ENCODE assay signal across 8 cellular contexts in the genomic region with DNA sequence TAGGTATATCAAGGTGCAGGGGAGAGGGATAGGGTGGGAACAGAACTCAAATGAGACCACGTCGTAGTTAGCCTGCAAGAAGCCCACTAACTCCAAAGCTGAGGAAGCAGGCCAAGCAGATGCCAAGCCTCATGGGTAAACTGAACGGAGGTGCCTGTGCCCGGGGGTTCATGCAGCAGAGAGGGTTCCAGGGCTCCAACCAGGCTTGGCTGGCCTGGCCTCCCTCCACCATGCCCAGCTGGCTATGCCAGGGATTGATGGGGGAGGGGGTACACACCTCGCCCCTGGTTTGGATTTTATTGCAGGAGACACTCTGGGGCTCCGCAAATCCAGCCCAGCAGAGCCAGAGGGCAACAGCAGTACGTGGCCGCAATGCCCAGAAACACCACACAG. TPM values are rescaled to one million over a fixed set of nuclear protein-coding genes. Genes with fewer than 3 reads are reported as not detected.
A peak's percentile ranks its signal among the peaks of the same experiment; 100 is the strongest.
DNase-seq lines count a peak whose midpoint lies in the region; ATAC-seq lines count a peak whose summit lies in the region.
"Had no signal": no experiment of that assay in that cellular context is flagged by ENCODE, and none has a peak within 500 bp of the region (broad histone marks: within the 10 kb centered on the region; RNA-seq: fewer than 3 reads in every experiment).

No MANE protein-coding gene starts in this region.

- H3K4me3 Mint-ChIP-seq in effector memory CD8-positive, alpha-beta T cell = peak overlapping the region; percentile 51 to 65
- H3K4me3 Mint-ChIP-seq: nephron progenitor cell had no signal

- H3K9me3 Mint-ChIP-seq in effector memory CD8-positive, alpha-beta T cell = no peaks in the 10 kb centered on the region
- H3K9me3 Mint-ChIP-seq: nephron progenitor cell had no signal

- DNase-seq in M059J (ENCODE audit: low read depth) (peak; percentile 41), cerebellar nuclear complex (lab: John Stamatoyannopoulos, UW) (no peak), globus pallidus (ENCODE audit: low spot score) (no peak), putamen (ENCODE audit: low spot score) (no peak)
- DNase-seq in effector memory CD8-positive, alpha-beta T cell = no peak
- DNase-seq: DND-41, nephron progenitor cell had no signal

- no peak for ATAC-seq in effector memory CD8-positive, alpha-beta T cell (replicated peaks)

- H3K27ac Mint-ChIP-seq in effector memory CD8-positive, alpha-beta T cell = peak overlapping the region in 1 of 2 donors; percentile 32
- H3K27ac Mint-ChIP-seq: nephron progenitor cell had no signal

- H3K36me3 ChIP-seq in rectal smooth muscle tissue (ENCODE audit: control insufficient read depth, insufficient read depth, low read length) = no peaks in the 10 kb centered on the region

- H3K9ac ChIP-seq in rectal smooth muscle tissue (ENCODE audit: low read length) = no peak overlapping the region

- H3K4me1 Mint-ChIP-seq in effector memory CD8-positive, alpha-beta T cell (ENCODE audit: low read depth in 2 of 2) = peaks cover 71 to 81% of the 10 kb centered on the region in 2 donors

- H3K4me1 ChIP-seq in rectal smooth muscle tissue (ENCODE audit: control insufficient read depth, insufficient read depth, low read length) = peaks cover 50% of the 10 kb centered on the region

- H3K27me3 ChIP-seq in rectal smooth muscle tissue (ENCODE audit: control insufficient read depth, insufficient read depth, low read length) = no peaks in the 10 kb centered on the region

- H3K4me3 ChIP-seq in rectal smooth muscle tissue (ENCODE audit: low read length) = no peak overlapping the region

- H3K27me3 Mint-ChIP-seq in effector memory CD8-positive, alpha-beta T cell = no peaks in the 10 kb centered on the region

- peaks cover 40% of the 10 kb centered on the region for H3K36me3 Mint-ChIP-seq in effector memory CD8-positive, alpha-beta T cell (ENCODE audit: insufficient read depth)

- peak overlapping the region; percentile 1 for H3K27ac ChIP-seq in rectal smooth muscle tissue (ENCODE audit: low read depth, low read length)

RNA-seq across cellular contexts. Expression of a gene that starts 27.3 kb away (rescaled TPM):
- 77.5 and 110 TPM in 2 replicates for total RNA-seq in M059J (2014; rRNA removed; shearing (Covaris generic))

RNA-seq across cellular contexts. Expression of a gene that starts 37.3 kb away (rescaled TPM):
- 1,663 and 2,281 TPM in 2 replicates for total RNA-seq in M059J (2014; rRNA removed; shearing (Covaris generic))

RNA-seq across cellular contexts. Expression of a gene that starts 43.7 kb away (rescaled TPM):
- 29.3 and 61.8 TPM in 2 replicates for total RNA-seq in M059J (2014; rRNA removed; shearing (Covaris generic))

RNA-seq across cellular contexts. Expression of a gene that starts 53.5 kb away (rescaled TPM):
- under 0.01 TPM in 1 of 2 replicates, not detected in the other for total RNA-seq in M059J (2014; rRNA removed; shearing (Covaris generic))

RNA-seq across cellular contexts. Expression of a gene that starts 54.8 kb away (rescaled TPM):
- total RNA-seq in M059J (2014; rRNA removed; shearing (Covaris generic)) = under 0.01 TPM in 1 of 2 replicates, not detected in the other
